ENCODE assay signal across 8 cellular contexts in the genomic region with DNA sequence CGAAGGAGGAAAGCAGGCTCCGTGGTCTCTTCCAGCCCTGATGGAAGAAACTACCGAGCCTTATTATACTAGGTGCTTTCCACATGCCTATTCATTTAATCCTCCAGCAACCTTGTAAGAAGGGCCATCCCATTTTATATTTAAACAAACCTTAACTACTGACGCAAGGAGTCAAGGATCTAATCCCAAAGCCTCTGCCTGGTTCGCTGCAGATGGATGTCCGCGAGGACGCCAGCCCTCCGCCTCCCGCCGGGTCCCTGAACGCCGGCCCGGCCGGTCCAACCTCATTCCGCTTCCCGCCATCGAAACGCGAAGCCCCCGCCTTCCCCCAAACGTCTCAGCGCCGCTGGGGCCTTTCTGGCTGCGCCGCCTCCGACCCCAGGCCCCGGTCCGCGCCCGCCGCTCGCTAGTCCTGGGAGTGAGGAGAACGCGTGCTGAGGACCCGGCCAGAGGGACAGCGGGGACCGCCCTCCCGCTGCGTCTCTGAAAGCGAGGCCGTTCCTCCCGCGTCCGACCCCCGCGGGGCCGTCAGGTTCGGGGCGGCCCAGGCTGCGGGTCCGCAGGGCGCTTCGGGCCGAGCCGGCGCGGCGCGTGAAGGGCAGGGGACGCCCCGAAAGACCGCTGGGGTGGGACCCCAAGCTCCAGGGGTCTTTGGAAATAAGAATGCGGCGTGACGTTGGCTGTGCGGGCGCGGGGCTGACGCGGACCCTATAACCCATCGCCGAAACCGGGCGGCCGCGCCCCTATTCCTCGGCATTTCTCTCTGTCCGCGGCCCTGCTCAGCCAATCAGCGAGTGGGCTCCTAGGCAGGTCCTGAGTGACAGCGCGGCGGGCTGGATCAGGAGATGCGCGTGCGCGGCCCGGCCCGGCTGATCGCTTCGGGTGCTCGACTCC. TPM values are rescaled to one million over a fixed set of nuclear protein-coding genes. Genes with fewer than 3 reads are reported as not detected.
A peak's percentile ranks its signal among the peaks of the same experiment; 100 is the strongest.
DNase-seq lines count a peak whose midpoint lies in the region; ATAC-seq and TF ChIP-seq lines count a peak whose summit lies in the region.

No MANE protein-coding gene starts in this region.

- CTCF ChIA-PET in activated CD8-positive, alpha-beta T cell treated with anti-CD3 and anti-CD28 coated beads for 36 hours (lab: Charles Lee): no interaction called here

- peak overlapping the region; percentile 88 for H3K4me3 Mint-ChIP-seq in activated CD8-positive, alpha-beta T cell treated with anti-CD3 and anti-CD28 coated beads for 36 hours

- H3K27me3 ChIP-seq in duodenal mucosa (ENCODE audit: control insufficient read depth in 1 of 2, insufficient read depth in 2 of 2, low read length in 2 of 2) (no peaks in the 10 kb centered on the region), lower lobe of right lung (ENCODE audit: low read depth) (no peaks in the 10 kb centered on the region)

- H3K9ac ChIP-seq in duodenal mucosa (ENCODE audit: low read depth in 1 of 2, low read length in 2 of 2): peak overlapping the region; percentile 62 to 74

- H3K4me1 Mint-ChIP-seq in activated CD8-positive, alpha-beta T cell treated with anti-CD3 and anti-CD28 coated beads for 36 hours (ENCODE audit: low read depth): peaks cover 74% of the 10 kb centered on the region

- no peaks in the 10 kb centered on the region for H3K9me3 Mint-ChIP-seq in activated CD8-positive, alpha-beta T cell treated with anti-CD3 and anti-CD28 coated beads for 36 hours

- intact Hi-C loops in activated CD8-positive, alpha-beta T cell treated with anti-CD3 and anti-CD28 coated beads for 36 hours (cut with micrococcal nuclease): loop anchor here (2.0 kb wide), 1 partner anchor 35 kb away; the partner anchor contains the start of gene ZNF862
- intact Hi-C loops in lower lobe of right lung (cut with DNase I): no loop called here

- H3K27ac ChIP-seq in C4-2B (peak overlapping the region; percentile 90), duodenal mucosa (ENCODE audit: low read depth, low read length) (peak overlapping the region; percentile 74), lower lobe of right lung (peak overlapping the region; percentile 82)

- POLR2A ChIA-PET in activated CD8-positive, alpha-beta T cell treated with anti-CD3 and anti-CD28 coated beads for 36 hours (lab: Charles Lee): no interaction called here

- H3K27me3 Mint-ChIP-seq in activated CD8-positive, alpha-beta T cell treated with anti-CD3 and anti-CD28 coated beads for 36 hours: no peaks in the 10 kb centered on the region

- ATAC-seq in GM19452 (IDR thresholded peaks at IDR 0.05; ENCODE audit: unreplicated experiment) (peak; percentile 83), HG03571 (IDR thresholded peaks at IDR 0.05; ENCODE audit: unreplicated experiment) (peak; percentile 86), lower lobe of right lung (peak; percentile 97 to 99)
- peak; percentile 86 for ATAC-seq in activated CD8-positive, alpha-beta T cell treated with anti-CD3 and anti-CD28 coated beads for 36 hours

- H3K36me3 ChIP-seq in duodenal mucosa (ENCODE audit: control insufficient read depth in 1 of 2, insufficient read depth in 2 of 2, low read length in 2 of 2) (peaks cover 0 to 3% of the 10 kb centered on the region in 2 donors), lower lobe of right lung (no peaks in the 10 kb centered on the region)

- H3K36me3 Mint-ChIP-seq in activated CD8-positive, alpha-beta T cell treated with anti-CD3 and anti-CD28 coated beads for 36 hours (ENCODE audit: low read depth): peaks cover 41% of the 10 kb centered on the region

- peak overlapping the region; percentile 91 for H3K27ac Mint-ChIP-seq in activated CD8-positive, alpha-beta T cell treated with anti-CD3 and anti-CD28 coated beads for 36 hours

- peaks cover 15 to 35% of the 10 kb centered on the region in 2 donors for H3K4me1 ChIP-seq in duodenal mucosa (ENCODE audit: control insufficient read depth in 1 of 2, insufficient read depth in 2 of 2, low read length in 2 of 2)
- H3K4me1 ChIP-seq in lower lobe of right lung: peaks cover 14% of the 10 kb centered on the region

- DNase-seq in NCI-H774 (lab: John Stamatoyannopoulos, UW): peak; percentile 93
- peak; percentile 97 for DNase-seq in activated CD8-positive, alpha-beta T cell treated with anti-CD3 and anti-CD28 coated beads for 36 hours
- peak; percentile 97 for DNase-seq in lower lobe of right lung
- DNase-seq in stimulated activated CD4-positive, alpha-beta T cell treated with anti-CD3 and anti-CD28 coated beads, Interleukin-4, amount 100 ng/mL, for 4 hours: peak; percentile 93

- TF ChIP-seq CTCF in C4-2B (conservative IDR thresholded peaks at IDR 0.05) (no peak; the same call in 1 of the 2 replicates), lower lobe of right lung (IDR thresholded peaks at IDR 0.05) (no peak)
- TF ChIP-seq CTCF in activated CD8-positive, alpha-beta T cell treated with anti-CD3 and anti-CD28 coated beads for 36 hours (IDR thresholded peaks at IDR 0.05): no peak

- peak overlapping the region; percentile 76 to 83 for H3K4me3 ChIP-seq in duodenal mucosa (ENCODE audit: low read depth in 1 of 2, low read length in 2 of 2)
- H3K4me3 ChIP-seq in lower lobe of right lung: peak overlapping the region; percentile 85

- H3K9me3 ChIP-seq in duodenal mucosa (ENCODE audit: control insufficient read depth in 1 of 2, low read length in 2 of 2) (no peaks in the 10 kb centered on the region), lower lobe of right lung (no peaks in the 10 kb centered on the region)

RNA-seq across cellular contexts. Expression of gene ATP6V0E2, which starts 0.4 kb away (rescaled TPM):
- 10 to 100 TPM; 46.3 to 46.7 TPM for total RNA-seq in activated CD8-positive, alpha-beta T cell treated with anti-CD3 and anti-CD28 coated beads for 36 hours
- total RNA-seq in lower lobe of right lung: 17.9 TPM

RNA-seq across cellular contexts. Expression of gene ZNF862, which starts 35.1 kb away (rescaled TPM):
- 10 to 100 TPM; 11.0 to 12.4 TPM for total RNA-seq in activated CD8-positive, alpha-beta T cell treated with anti-CD3 and anti-CD28 coated beads for 36 hours
- 20.7 TPM for total RNA-seq in lower lobe of right lung

Comparison
In these comparisons a context has a peak if more than half of its experiments do, and no peak if none do; other contexts are left out.
1. Peak in every context shown above with its lines: DNase-seq, ATAC-seq, H3K4me3 ChIP-seq and H3K27ac ChIP-seq.